16 cellular contexts compared by ENCODE assay signal in the genomic region with DNA sequence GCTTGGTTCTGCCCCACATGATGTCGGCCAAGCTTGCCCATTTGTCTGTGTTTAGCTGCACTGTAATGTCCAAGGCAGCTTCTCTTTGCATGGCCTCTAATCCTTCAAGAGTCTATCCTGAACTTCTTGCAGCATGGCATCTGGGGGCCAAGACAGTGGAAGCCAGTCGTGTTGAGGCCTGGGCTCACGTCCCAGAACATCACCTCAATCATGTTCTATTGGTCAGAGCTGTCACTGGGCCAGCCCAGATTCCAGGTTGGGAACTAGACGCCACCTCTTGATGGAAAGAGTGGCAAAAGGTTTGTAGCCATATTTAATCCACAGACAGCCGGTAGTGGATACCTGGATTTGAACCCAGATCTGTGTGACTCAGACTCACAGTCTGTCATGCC. TPM values are rescaled to one million over a fixed set of nuclear protein-coding genes. Genes with fewer than 3 reads are reported as not detected.
DNase-seq lines count a peak whose midpoint lies in the region; ATAC-seq and TF ChIP-seq lines count a peak whose summit lies in the region.
"Had no signal": no experiment of that assay in that cellular context is flagged by ENCODE, and none has a peak within 500 bp of the region (broad histone marks: within the 10 kb centered on the region; RNA-seq: fewer than 3 reads in every experiment).

No MANE protein-coding gene starts in this region.

- H3K4me3 ChIP-seq in fibroblast of lung (replicated peaks in 1 of 4; ENCODE audit: control extremely low read depth in 1 of 4, insufficient read depth in 1 of 4, low read depth in 3 of 4, low read length in 4 of 4) = no peak overlapping the region
- no peak overlapping the region for H3K4me3 ChIP-seq in aorta (ENCODE audit: low read length in 2 of 2)
- H3K4me3 ChIP-seq: body of pancreas, hepatocyte, lower lobe of right lung, pancreas had no signal

- H4K20me1 ChIP-seq in fibroblast of lung (ENCODE audit: control insufficient read depth, extremely low read depth, insufficient read depth, low read length) = no peaks in the 10 kb centered on the region

- H3K4me2 ChIP-seq in fibroblast of lung (ENCODE audit: extremely low read depth, insufficient read depth, low read length) = no peak overlapping the region
- H3K4me2 ChIP-seq: hepatocyte had no signal

- no peaks in the 10 kb centered on the region for H3K9me3 Mint-ChIP-seq in activated naive CD4-positive, alpha-beta T cell treated with anti-CD3 and anti-CD28 coated beads, Interleukin-2, amount 10 ng/mL, durations not matched to agents 7 days and 5 days
- peaks cover 0 to 4% of the 10 kb centered on the region in 2 donors for H3K9me3 Mint-ChIP-seq in activated naive CD4-positive, alpha-beta T cell treated with anti-CD3 and anti-CD28 coated beads, Interleukin-2, amount 50 U/mL, for 72 hours
- H3K9me3 Mint-ChIP-seq in T-cell = no peaks in the 10 kb centered on the region

- POLR2A ChIA-PET in T-cell (lab: Charles Lee) = no interaction called here

- 65 to 72% methylated on average over 5 of the region's 5 CpGs for WGBS in aorta, 2 donors

- CTCF ChIA-PET in activated naive CD4-positive, alpha-beta T cell treated with anti-CD3 and anti-CD28 coated beads, Interleukin-2, amount 10 ng/mL, durations not matched to agents 7 days and 5 days (lab: Charles Lee) = interaction anchor here (1.2 to 1.9 kb wide), 3 partner anchors 52 to 83 kb away, joined by 4 to 5 read pairs (median 4); no protein-coding TSS in a partner anchor
- CTCF ChIA-PET in T-cell (lab: Charles Lee) = interaction anchor here in 1 of 2 donors (0.6 kb wide), 1 partner anchor 22 kb away, joined by 3 read pairs; no protein-coding TSS in a partner anchor

- no peaks in the 10 kb centered on the region for H3K27me3 Mint-ChIP-seq in activated naive CD4-positive, alpha-beta T cell treated with anti-CD3 and anti-CD28 coated beads, Interleukin-2, amount 10 ng/mL, durations not matched to agents 7 days and 5 days
- no peaks in the 10 kb centered on the region for H3K27me3 Mint-ChIP-seq in T-cell

- H3K9me3 ChIP-seq in fibroblast of lung (ENCODE audit: control insufficient read depth, insufficient read depth, low read depth, low read length) (no peaks in the 10 kb centered on the region), aorta (ENCODE audit: control insufficient read depth, low read length) (no peaks in the 10 kb centered on the region)
- H3K9me3 ChIP-seq: body of pancreas, lower lobe of right lung, pancreas had no signal

- H3K4me3 Mint-ChIP-seq in activated naive CD4-positive, alpha-beta T cell treated with anti-CD3 and anti-CD28 coated beads, Interleukin-2, amount 10 ng/mL, durations not matched to agents 7 days and 5 days = no peak overlapping the region
- H3K4me3 Mint-ChIP-seq in T-cell = no peak overlapping the region

- H3K9ac ChIP-seq in fibroblast of lung (ENCODE audit: insufficient read depth, low read length) = no peak overlapping the region

- no peaks in the 10 kb centered on the region for H3K36me3 ChIP-seq in fibroblast of lung (ENCODE audit: control insufficient read depth, insufficient read depth, low read length)
- H3K36me3 ChIP-seq in aorta (ENCODE audit: control insufficient read depth in 1 of 2, insufficient read depth in 2 of 2, low read length in 1 of 2) = no peaks in the 10 kb centered on the region
- H3K36me3 ChIP-seq: lower lobe of right lung, pancreas had no signal

- H3K27ac ChIP-seq in fibroblast of lung (ENCODE audit: insufficient read depth, low read length) = peak overlapping the region; percentile 53
- no peak overlapping the region for H3K27ac ChIP-seq in aorta (ENCODE audit: low read depth in 1 of 2, low read length in 2 of 2)
- H3K27ac ChIP-seq: lower lobe of right lung had no signal

- H3K27ac Mint-ChIP-seq in activated naive CD4-positive, alpha-beta T cell treated with anti-CD3 and anti-CD28 coated beads, Interleukin-2, amount 10 ng/mL, durations not matched to agents 7 days and 5 days = peak overlapping the region; percentile 76
- peak overlapping the region in 1 of 2 donors; percentile 83 for H3K27ac Mint-ChIP-seq in activated naive CD4-positive, alpha-beta T cell treated with anti-CD3 and anti-CD28 coated beads, Interleukin-2, amount 50 U/mL, for 72 hours
- peak overlapping the region; percentile 80 to 89 for H3K27ac Mint-ChIP-seq in T-cell

- H3K79me2 ChIP-seq in fibroblast of lung (ENCODE audit: control insufficient read depth, insufficient read depth, low read length) = peaks cover 48% of the 10 kb centered on the region

- H3K27me3 ChIP-seq in fibroblast of lung (ENCODE audit: control insufficient read depth, insufficient read depth, low read length) (no peaks in the 10 kb centered on the region), aorta (ENCODE audit: control insufficient read depth in 1 of 2, insufficient read depth in 2 of 2, low read length in 1 of 2) (no peaks in the 10 kb centered on the region)
- H3K27me3 ChIP-seq: body of pancreas, hepatocyte, pancreas had no signal

- no peak for DNase-seq in activated naive CD4-positive, alpha-beta T cell treated with anti-CD3 and anti-CD28 coated beads, Interleukin-2, amount 10 ng/mL, durations not matched to agents 7 days and 5 days
- no peak for DNase-seq in activated naive CD4-positive, alpha-beta T cell treated with anti-CD3 and anti-CD28 coated beads, Interleukin-2, amount 50 U/mL, for 72 hours (ENCODE audit: low spot score in 2 of 2)
- DNase-seq in T-cell (no peak), fibroblast of lung (ENCODE audit: low read depth in 2 of 2) (no peak), aorta (peak; percentile 26 to 33), NCI-H1048 (lab: John Stamatoyannopoulos, UW) (no peak), NCI-H526 treated with DMSO at 0.1 percent for 48 hours (lab: John Stamatoyannopoulos, UW) (no peak)
- DNase-seq: activated naive CD4-positive, alpha-beta T cell treated with Interleukin-2 at 50 U/mL for 16 hours; body of pancreas; lower lobe of right lung; NCI-H1105; NK-92 treated with Interleukin-12 subunit alpha and Interleukin-12 subunit beta, amount 100 ng/mL, for 24 hours; pancreas; stimulated activated CD4-positive, alpha-beta T cell treated with anti-CD3 and anti-CD28 coated beads, Interleukin-4, amount 100 ng/mL, for 1 hour had no signal

- no peak for ATAC-seq in activated naive CD4-positive, alpha-beta T cell treated with anti-CD3 and anti-CD28 coated beads, Interleukin-2, amount 50 U/mL, for 72 hours
- ATAC-seq in T-cell (replicated peaks in 1 of 4) (no peak), aorta (ENCODE audit: low FRiP score) (no peak), GM21528 (IDR thresholded peaks at IDR 0.05; ENCODE audit: low FRiP score, unreplicated experiment) (no peak)
- ATAC-seq: body of pancreas, lower lobe of right lung had no signal

- peaks cover 63% of the 10 kb centered on the region for H3K4me1 Mint-ChIP-seq in activated naive CD4-positive, alpha-beta T cell treated with anti-CD3 and anti-CD28 coated beads, Interleukin-2, amount 10 ng/mL, durations not matched to agents 7 days and 5 days
- peaks cover 69 to 82% (median 74%) of the 10 kb centered on the region in 3 donors for H3K4me1 Mint-ChIP-seq in T-cell

- H3K4me1 ChIP-seq in fibroblast of lung (ENCODE audit: control insufficient read depth, extremely low read depth, insufficient read depth, low read length) = peaks cover 29% of the 10 kb centered on the region
- no peaks in the 10 kb centered on the region for H3K4me1 ChIP-seq in aorta (ENCODE audit: control insufficient read depth in 1 of 2, insufficient read depth in 2 of 2, low read length in 2 of 2)

- intact Hi-C loops in aorta (cut with DNase I) = no loop called here

- no peak for TF ChIP-seq CTCF in fibroblast of lung (conservative IDR thresholded peaks at IDR 0.05 in 1 of 2, IDR thresholded peaks at IDR 0.05 in 1 of 2; ENCODE audit: low read depth in 1 of 2, low read length in 2 of 2)

- no peak overlapping the region for H2AFZ ChIP-seq in fibroblast of lung (ENCODE audit: low read length)
- H2AFZ ChIP-seq: hepatocyte had no signal

- H3K36me3 Mint-ChIP-seq in activated naive CD4-positive, alpha-beta T cell treated with anti-CD3 and anti-CD28 coated beads, Interleukin-2, amount 10 ng/mL, durations not matched to agents 7 days and 5 days = peaks cover 41% of the 10 kb centered on the region
- H3K36me3 Mint-ChIP-seq in activated naive CD4-positive, alpha-beta T cell treated with anti-CD3 and anti-CD28 coated beads, Interleukin-2, amount 50 U/mL, for 72 hours = peaks cover 0 to 24% of the 10 kb centered on the region in 2 donors
- peaks cover 12% of the 10 kb centered on the region for H3K36me3 Mint-ChIP-seq in T-cell

RNA-seq across cellular contexts. Expression of a gene that starts 25.3 kb away (rescaled TPM):
- 10 to 100 TPM; 23.2 to 25.1 TPM for total RNA-seq in activated naive CD4-positive, alpha-beta T cell treated with anti-CD3 and anti-CD28 coated beads, Interleukin-2, amount 50 U/mL, for 72 hours
- total RNA-seq in T-cell = 10 to 100 TPM; 36.8 to 41.3 (median 37.9) TPM
- total RNA-seq in fibroblast of lung = 9.8 and 16.3 TPM in 2 replicates
- polyA plus RNA-seq in fibroblast of lung = 14.8 and 27.5 TPM in 2 replicates
- 23.6 and 39.7 TPM in 2 replicates for polyA plus RNA-seq in fibroblast of lung (2012)
- 49.9 and 72.6 TPM in 2 replicates for polyA minus RNA-seq in fibroblast of lung (ENCODE audit: low replicate concordance)
- 10 to 100 TPM; 24.9 to 27.7 TPM for total RNA-seq in aorta
- polyA plus RNA-seq in aorta = 10 to 100 TPM in 1 of 2 donors, 1 to 10 TPM in 1; 5.9 to 16.7 TPM

Comparison
In these comparisons a context has a peak if more than half of its experiments do, and no peak if none do; other contexts are left out.
1. DNase-seq: peak in aorta (2 of 2); none in activated naive CD4-positive, alpha-beta T cell treated with anti-CD3 and anti-CD28 coated beads, Interleukin-2, amount 10 ng/mL, durations not matched to agents 7 days and 5 days (single experiment), activated naive CD4-positive, alpha-beta T cell treated with anti-CD3 and anti-CD28 coated beads, Interleukin-2, amount 50 U/mL, for 72 hours (0 of 2), T-cell (0 of 34), fibroblast of lung (0 of 2), NCI-H1048 (single experiment) and NCI-H526 treated with DMSO at 0.1 percent for 48 hours (single experiment).